ENCODE assay signal across 11 cellular contexts in the genomic region with DNA sequence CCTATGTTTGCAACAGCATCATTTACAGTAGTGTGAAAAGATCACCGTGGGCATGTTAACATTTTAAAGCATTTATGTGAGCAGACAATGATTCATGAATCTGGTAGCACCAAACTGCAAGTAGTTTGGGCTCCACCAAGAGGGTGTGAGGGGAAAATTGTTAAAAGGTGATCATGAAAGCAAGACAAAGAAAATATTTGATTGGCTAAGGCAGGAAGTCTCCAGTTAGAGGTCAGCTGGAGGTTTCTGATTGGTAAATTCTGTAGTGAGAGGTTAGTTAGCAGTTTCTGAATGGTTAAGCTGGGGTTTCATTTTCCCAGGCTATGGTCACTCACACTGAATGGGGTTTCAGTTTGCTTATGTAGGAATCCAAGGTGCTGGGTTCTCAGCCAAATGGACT. TPM values are rescaled to one million over a fixed set of nuclear protein-coding genes. Genes with fewer than 3 reads are reported as not detected.
DNase-seq lines count a peak whose midpoint lies in the region; ATAC-seq and TF ChIP-seq lines count a peak whose summit lies in the region.
"Had no signal": no experiment of that assay in that cellular context is flagged by ENCODE, and none has a peak within 500 bp of the region (broad histone marks: within the 10 kb centered on the region; RNA-seq: fewer than 3 reads in every experiment).

No MANE protein-coding gene starts in this region.

- H3K9me2 ChIP-seq in GM23248 (ENCODE audit: insufficient read depth): no peaks in the 10 kb centered on the region

- TF ChIP-seq POLR2A in GM18505 (IDR thresholded peaks at IDR 0.05; ENCODE audit: borderline replicate concordance, extremely low read depth, insufficient read depth, insufficient read length) (no peak), adrenal gland (IDR thresholded peaks at IDR 0.05) (no peak)

- H2AFZ ChIP-seq in neural progenitor cell (replicated peaks): no peak overlapping the region
- no peak overlapping the region for H2AFZ ChIP-seq in GM23248

- H3K9me3 Mint-ChIP-seq in neural progenitor cell: no peaks in the 10 kb centered on the region
- H3K9me3 Mint-ChIP-seq: naive thymus-derived CD8-positive, alpha-beta T cell had no signal

- H3K4me1 ChIP-seq in RWPE2 (ENCODE audit: insufficient read depth, poor library complexity, severe bottlenecking): no peaks in the 10 kb centered on the region
- H3K4me1 ChIP-seq in neural progenitor cell: no peaks in the 10 kb centered on the region
- H3K4me1 ChIP-seq in GM23248 (ENCODE audit: insufficient read depth): no peaks in the 10 kb centered on the region
- H3K4me1 ChIP-seq in adrenal gland (replicated peaks in 1 of 2): no peaks in the 10 kb centered on the region

- H3F3A ChIP-seq in neural progenitor cell (ENCODE audit: low read depth) (no peaks in the 10 kb centered on the region), GM23248 (ENCODE audit: insufficient read depth) (no peaks in the 10 kb centered on the region)

- H3K27me3 ChIP-seq in RWPE2 (ENCODE audit: insufficient read depth, poor library complexity, severe bottlenecking) (peaks cover 18% of the 10 kb centered on the region), neural progenitor cell (peaks cover 6% of the 10 kb centered on the region), GM23248 (replicated peaks; ENCODE audit: insufficient read depth) (peaks cover 8% of the 10 kb centered on the region; the same call in 1 of the 2 replicates), adrenal gland (peaks cover 22% of the 10 kb centered on the region)

- no peaks in the 10 kb centered on the region for H3K79me2 ChIP-seq in neural progenitor cell (ENCODE audit: low read depth)
- H3K79me2 ChIP-seq in GM23248 (ENCODE audit: insufficient read depth): no peaks in the 10 kb centered on the region

- H3K9ac ChIP-seq in neural progenitor cell (no peak overlapping the region), GM23248 (no peak overlapping the region)

- H3K36me3 ChIP-seq in RWPE2 (ENCODE audit: low read depth) (no peaks in the 10 kb centered on the region), neural progenitor cell (no peaks in the 10 kb centered on the region), GM23248 (ENCODE audit: low read depth) (no peaks in the 10 kb centered on the region), adrenal gland (replicated peaks in 1 of 2) (no peaks in the 10 kb centered on the region)

- DNase-seq in RWPE2 (ENCODE audit: low spot score) (no peak), neural progenitor cell (ENCODE audit: low spot score) (no peak), GM23248 (no peak), putamen (ENCODE audit: low spot score) (no peak), adrenal gland (no peak)
- DNase-seq: naive thymus-derived CD8-positive, alpha-beta T cell had no signal

- in situ Hi-C loops in GM23248 (cut with MboI): no loop called here

- H3K27ac ChIP-seq in RWPE2 (ENCODE audit: poor library complexity, severe bottlenecking) (no peak overlapping the region), neural progenitor cell (no peak overlapping the region), GM23248 (no peak overlapping the region), adrenal gland (no peak overlapping the region)

- ATAC-seq in GM18505 (IDR thresholded peaks at IDR 0.05; ENCODE audit: unreplicated experiment) (peak; percentile 89), GM19467 (IDR thresholded peaks at IDR 0.05; ENCODE audit: unreplicated experiment) (peak; percentile 80), HG03066 (IDR thresholded peaks at IDR 0.05; ENCODE audit: low read depth, unreplicated experiment) (peak; percentile 90), RWPE2 (ENCODE audit: low read depth) (peak; percentile 72)
- ATAC-seq: naive thymus-derived CD8-positive, alpha-beta T cell had no signal

- TF ChIP-seq CTCF in RWPE2 (IDR thresholded peaks at IDR 0.05; ENCODE audit: poor library complexity, severe bottlenecking) (peak; percentile 52), neural progenitor cell (IDR thresholded peaks at IDR 0.05) (no peak), adrenal gland (IDR thresholded peaks at IDR 0.05) (no peak)

- H3K4me3 ChIP-seq in RWPE2 (ENCODE audit: severe bottlenecking) (no peak overlapping the region), neural progenitor cell (no peak overlapping the region), GM23248 (no peak overlapping the region), adrenal gland (no peak overlapping the region)

- H3K9me3 ChIP-seq in RWPE2 (ENCODE audit: severe bottlenecking) (no peaks in the 10 kb centered on the region), neural progenitor cell (ENCODE audit: low read depth) (no peaks in the 10 kb centered on the region), GM23248 (ENCODE audit: low read depth) (no peaks in the 10 kb centered on the region), adrenal gland (replicated peaks in 1 of 3) (no peaks in the 10 kb centered on the region)

- H3K36me3 Mint-ChIP-seq in neural progenitor cell: no peaks in the 10 kb centered on the region
- H3K36me3 Mint-ChIP-seq: naive thymus-derived CD8-positive, alpha-beta T cell had no signal

- intact Hi-C loops in adrenal gland (cut with DNase I): no loop called here

- no peak overlapping the region for H3K4me3 Mint-ChIP-seq in neural progenitor cell
- H3K4me3 Mint-ChIP-seq: naive thymus-derived CD8-positive, alpha-beta T cell had no signal

- 16 to 34% methylated on average over 1 of the region's 1 CpG for WGBS in GM23248 (ENCODE audit: low coverage in 1 of 2, low lambda C conversion rate in 2 of 2, missing lambda C conversion rate in 2 of 2), 2 experiments
- whole genome bisulfite sequencing in adrenal gland, 4 donors: 59 to 81% (median 72%) methylated on average over 1 of the region's 1 CpG

- H4K20me1 ChIP-seq in neural progenitor cell (ENCODE audit: low read depth): no peaks in the 10 kb centered on the region
- no peaks in the 10 kb centered on the region for H4K20me1 ChIP-seq in GM23248 (ENCODE audit: insufficient read depth)

- H3K4me2 ChIP-seq in neural progenitor cell: no peak overlapping the region
- H3K4me2 ChIP-seq in GM23248 (ENCODE audit: unreplicated experiment): no peak overlapping the region

- H3K4me1 Mint-ChIP-seq in neural progenitor cell: no peaks in the 10 kb centered on the region

- peaks cover 2% of the 10 kb centered on the region for H3K27me3 Mint-ChIP-seq in neural progenitor cell (ENCODE audit: insufficient read depth, low read depth)

- no peak overlapping the region for H3K27ac Mint-ChIP-seq in neural progenitor cell

RNA-seq across cellular contexts. Expression of gene DRD1, which starts 13.5 kb away (rescaled TPM):
- 0.09 TPM in 1 of 2 replicates, not detected in the other for total RNA-seq in neural progenitor cell (ENCODE audit: low replicate concordance)
- total RNA-seq in GM23248 (2014; rRNA removed; shearing (Covaris generic)): not detected in 2 replicates
- not detected in 2 replicates for polyA plus RNA-seq in GM23248 (2016; fragmentation: Nextera tagmentation; extraction: Ambion mirVana)
- 1 to 10 TPM in 1 of 8 donors, under 1 TPM in 7; 0.19 to 1.3 (median 0.42) TPM for total RNA-seq in adrenal gland
- under 1 TPM; 0.09 to 0.24 (median 0.16) TPM for polyA plus RNA-seq in adrenal gland
- total RNA-seq: G401; naive thymus-derived CD8-positive, alpha-beta T cell; T-helper 2 cell treated with Interferon-gamma antibody and Interleukin-4, amounts not matched to agents 100 ng/mL and 5 ng/mL, for 36 hours had no signal
- polyA plus RNA-seq: naive thymus-derived CD8-positive, alpha-beta T cell had no signal

RNA-seq across cellular contexts. Expression of gene SFXN1, which starts 20.9 kb away (rescaled TPM):
- total RNA-seq in neural progenitor cell (ENCODE audit: low replicate concordance) (146 and 181 TPM in 2 replicates), adrenal gland (10 to 100 TPM; 34.0 to 84.4 (median 57.6) TPM)
- total RNA-seq in GM23248 (2014; rRNA removed; shearing (Covaris generic)): 73.0 and 96.4 TPM in 2 replicates
- polyA plus RNA-seq in GM23248 (2016; fragmentation: Nextera tagmentation; extraction: Ambion mirVana) (50.3 and 51.9 TPM in 2 replicates), adrenal gland (100 to 1,000 TPM in 1 of 3 donors, 10 to 100 TPM in 2; 10.1 to 102 (median 10.4) TPM)
